In the genomic region with DNA sequence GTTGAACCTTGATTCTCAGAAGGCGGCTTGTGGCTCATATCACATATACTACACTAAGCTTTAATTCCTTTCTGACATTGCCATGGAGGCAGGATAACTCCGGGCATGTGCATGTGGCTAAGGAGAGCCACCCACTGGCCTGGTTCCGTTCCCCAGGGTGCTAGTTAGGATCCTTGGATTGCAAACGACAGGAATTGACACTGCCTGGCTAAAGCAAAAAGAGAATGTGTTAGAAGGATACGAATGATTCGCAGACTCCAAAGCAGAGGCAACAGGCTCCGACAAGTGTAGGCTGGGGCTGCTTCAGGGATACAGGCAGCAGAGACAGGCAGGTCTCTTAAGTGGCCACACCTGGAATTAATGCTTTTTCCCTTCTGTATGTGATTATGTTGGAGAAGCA, we compare ENCODE assay signal across 32 cellular contexts.
"Had no signal": no experiment of that assay in that cellular context is flagged by ENCODE, and none has a peak within 500 bp of the region (broad histone marks: within the 10 kb centered on the region; RNA-seq: fewer than 3 reads in every experiment).

No MANE protein-coding gene starts in this region.

- H3K9me3 Mint-ChIP-seq: activated naive CD4-positive, alpha-beta T cell treated with anti-CD3 and anti-CD28 coated beads for 36 hours; activated naive CD8-positive, alpha-beta T cell treated with anti-CD3 and anti-CD28 coated beads for 36 hours; effector memory CD8-positive, alpha-beta T cell; neural crest cell; stimulated activated naive B cell treated with anti-CD40 and anti-IgM and Interleukin-4, amounts not matched to agents 10 μg/mL and 1 μg/mL and 100 μg/mL, for 72 hours had no signal

- H3K4me1 ChIP-seq: adrenal gland, body of pancreas, left ventricle myocardium inferior, parathyroid adenoma, psoas muscle, right atrium auricular region, stomach, tibial artery had no signal

- H3K27ac ChIP-seq: adrenal gland, body of pancreas, cardiac muscle cell, coronary artery, left ventricle myocardium inferior, parathyroid adenoma, psoas muscle, right atrium auricular region, stomach, tibial artery, upper lobe of right lung, VCaP had no signal

- H3K4me3 ChIP-seq: adrenal gland, body of pancreas, cardiac muscle cell, coronary artery, left ventricle myocardium inferior, lung, psoas muscle, right atrium auricular region, smooth muscle cell, stomach, tibial artery, upper lobe of right lung had no signal

- H3K9ac ChIP-seq: parathyroid adenoma had no signal

- H3K4me2 ChIP-seq: smooth muscle cell had no signal

- H3K27me3 ChIP-seq: adrenal gland, body of pancreas, cardiac muscle cell, right atrium auricular region, stomach, tibial artery, upper lobe of right lung had no signal

- H3K36me3 ChIP-seq: adrenal gland, cardiac muscle cell, left ventricle myocardium inferior, right atrium auricular region, stomach, tibial artery, upper lobe of right lung had no signal

- H3K9me3 ChIP-seq: adrenal gland, body of pancreas, left ventricle myocardium inferior, psoas muscle, right atrium auricular region, stomach, tibial artery, upper lobe of right lung had no signal

- H2AFZ ChIP-seq: parathyroid adenoma had no signal

- H3K27me3 Mint-ChIP-seq: stimulated activated naive B cell treated with anti-CD40 and anti-IgM and Interleukin-4, amounts not matched to agents 10 μg/mL and 1 μg/mL and 100 μg/mL, for 72 hours had no signal

- DNase-seq: activated CD4-positive, alpha-beta T cell treated with anti-CD3 and anti-CD28 coated beads for 48 hours; activated CD4-positive, alpha-beta T cell treated with anti-CD3 and anti-CD28 coated beads, Interleukin-2, amount 50 U/mL, for 48 hours; activated CD8-positive, alpha-beta memory T cell treated with anti-CD3 and anti-CD28 coated beads for 24 hours; activated effector memory CD4-positive, alpha-beta T cell treated with Interleukin-2 at 50 U/mL for 16 hours; activated naive CD4-positive, alpha-beta T cell treated with anti-CD3 and anti-CD28 coated beads for 36 hours; activated naive CD8-positive, alpha-beta T cell treated with anti-CD3 and anti-CD28 coated beads for 36 hours; adrenal gland; aorta; body of pancreas; effector memory CD8-positive, alpha-beta T cell; erythroblast; islet precursor cell; left ventricle myocardium inferior; occipital lobe; psoas muscle; stimulated activated CD4-positive, alpha-beta T cell treated with anti-CD3 and anti-CD28 coated beads, Interleukin-1b, Interleukin-23, amount 100 ng/mL, for 48 hours; stimulated activated CD4-positive, alpha-beta T cell treated with anti-CD3 and anti-CD28 coated beads, Interleukin-4, amount 100 ng/mL, for 4 hours; stimulated activated CD8-positive, alpha-beta memory T cell treated with anti-CD3 and anti-CD28 coated beads, Interleukin-4, amount 100 ng/mL, for 48 hours; stimulated activated naive B cell treated with anti-CD40 and anti-IgM and Interleukin-4, amounts not matched to agents 10 μg/mL and 1 μg/mL and 100 μg/mL, for 72 hours; stomach; T-helper 9 cell; tibial artery; upper lobe of right lung had no signal

- H3K79me2 ChIP-seq: parathyroid adenoma had no signal

- H3K36me3 Mint-ChIP-seq: activated naive CD8-positive, alpha-beta T cell treated with anti-CD3 and anti-CD28 coated beads for 36 hours had no signal

- ATAC-seq: activated CD4-positive, CD25-positive, alpha-beta regulatory T cell treated with anti-CD3 and anti-CD28 coated beads, Interleukin-2, amount 50 U/mL, for 24 hours; body of pancreas; effector memory CD8-positive, alpha-beta T cell; psoas muscle had no signal

- H3K27ac Mint-ChIP-seq: activated naive CD4-positive, alpha-beta T cell treated with anti-CD3 and anti-CD28 coated beads for 36 hours; activated naive CD8-positive, alpha-beta T cell treated with anti-CD3 and anti-CD28 coated beads for 36 hours; stimulated activated naive B cell treated with anti-CD40 and anti-IgM and Interleukin-4, amounts not matched to agents 10 μg/mL and 1 μg/mL and 100 μg/mL, for 72 hours had no signal

- H3K4me3 Mint-ChIP-seq: activated naive CD4-positive, alpha-beta T cell treated with anti-CD3 and anti-CD28 coated beads for 36 hours; activated naive CD8-positive, alpha-beta T cell treated with anti-CD3 and anti-CD28 coated beads for 36 hours; effector memory CD8-positive, alpha-beta T cell; neural crest cell; stimulated activated naive B cell treated with anti-CD40 and anti-IgM and Interleukin-4, amounts not matched to agents 10 μg/mL and 1 μg/mL and 100 μg/mL, for 72 hours had no signal
